17 cellular contexts compared by ENCODE assay signal in the genomic region with DNA sequence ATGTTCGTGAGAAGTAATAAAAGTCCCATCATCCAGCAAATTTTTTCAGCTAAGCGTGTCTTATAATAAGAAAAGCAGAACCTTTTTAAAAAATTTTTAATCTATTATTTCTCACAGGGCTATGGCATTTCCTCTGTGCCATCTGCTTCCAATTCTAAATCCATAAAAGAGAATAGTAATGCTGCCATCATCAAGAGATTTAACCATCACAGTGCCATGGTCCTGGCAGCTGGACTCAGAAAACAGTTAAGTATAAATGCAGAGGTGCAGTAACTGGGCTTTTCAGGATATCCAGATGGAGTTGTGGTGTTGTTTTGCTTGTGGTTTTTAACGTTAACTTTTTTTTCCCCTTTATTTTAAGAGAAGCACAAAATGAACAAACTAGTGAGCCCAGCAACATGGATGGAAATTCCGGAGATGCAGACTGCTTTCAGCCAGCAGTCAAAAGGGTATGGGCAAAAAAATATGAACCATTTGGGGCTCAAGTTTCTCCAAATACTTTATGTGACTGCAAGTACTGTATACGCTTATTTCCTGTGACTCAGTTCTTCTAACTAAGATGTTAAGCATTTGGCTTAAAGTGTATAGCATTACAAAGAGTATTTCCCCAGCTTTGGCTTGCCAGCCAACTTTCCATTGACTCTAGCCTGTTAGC. TPM values are rescaled to one million over a fixed set of nuclear protein-coding genes. Genes with fewer than 3 reads are reported as not detected.
DNase-seq lines count a peak whose midpoint lies in the region; ATAC-seq and TF ChIP-seq lines count a peak whose summit lies in the region.
"Had no signal": no experiment of that assay in that cellular context is flagged by ENCODE, and none has a peak within 500 bp of the region (broad histone marks: within the 10 kb centered on the region; RNA-seq: fewer than 3 reads in every experiment).

No MANE protein-coding gene starts in this region.

- DNase-seq in activated CD4-positive, alpha-beta T cell treated with anti-CD3 and anti-CD28 coated beads, Interleukin-2, amount 10 ng/mL, durations not matched to agents 7 days and 5 days: no peak
- no peak for DNase-seq in activated CD4-positive, alpha-beta T cell treated with anti-CD3 and anti-CD28 coated beads for 4 hours
- DNase-seq in HFF-Myc (ENCODE audit: extremely low read depth, low read depth) (peak; percentile 72), brain microvascular endothelial cell (peak; percentile 48), neural crest cell (ENCODE audit: low read depth, low spot score) (no peak), upper lobe of left lung (no peak)
- DNase-seq: lower lobe of right lung; natural killer cell; NCI-H1417 treated with DMSO at 0.1 percent for 48 hours; right cardiac atrium; stimulated activated CD4-positive, alpha-beta T cell treated with anti-CD3 and anti-CD28 coated beads, Interleukin-4, amount 100 ng/mL, for 24 hours; WERI-Rb-1 had no signal

- CTCF ChIA-PET in activated CD4-positive, alpha-beta T cell treated with anti-CD3 and anti-CD28 coated beads, Interleukin-2, amount 10 ng/mL, durations not matched to agents 7 days and 5 days (lab: Charles Lee): interaction anchor here (1.2 kb wide), 1 partner anchor 48 kb away, joined by 3 read pairs; no protein-coding TSS in a partner anchor

- H3K36me3 Mint-ChIP-seq in activated CD4-positive, alpha-beta T cell treated with anti-CD3 and anti-CD28 coated beads, Interleukin-2, amount 10 ng/mL, durations not matched to agents 7 days and 5 days (ENCODE audit: low read depth): peaks cover 48% of the 10 kb centered on the region
- peaks cover 10% of the 10 kb centered on the region for H3K36me3 Mint-ChIP-seq in neural crest cell (ENCODE audit: low read depth)

- ATAC-seq in GM21529 (IDR thresholded peaks at IDR 0.05; ENCODE audit: unreplicated experiment): no peak
- no peak for ATAC-seq in HG03108 (IDR thresholded peaks at IDR 0.05; ENCODE audit: unreplicated experiment)
- no peak for ATAC-seq in upper lobe of left lung (ENCODE audit: low FRiP score in 2 of 2)
- ATAC-seq: A549, K562, lower lobe of right lung, right cardiac atrium had no signal

- no peak overlapping the region for H3K4me3 ChIP-seq in HFF-Myc (replicated peaks; ENCODE audit: low read depth, low read length)
- H3K4me3 ChIP-seq in brain microvascular endothelial cell (ENCODE audit: low read depth, low read length): no peak overlapping the region
- no peak overlapping the region for H3K4me3 ChIP-seq in upper lobe of left lung
- H3K4me3 ChIP-seq: A549, coronary artery, K562, lower lobe of right lung had no signal

- no peaks in the 10 kb centered on the region for H3K4me1 ChIP-seq in upper lobe of left lung
- H3K4me1 ChIP-seq: lower lobe of right lung had no signal

- H3K27ac ChIP-seq in brain microvascular endothelial cell: peak overlapping the region; percentile 59
- H3K27ac ChIP-seq in upper lobe of left lung: no peak overlapping the region
- H3K27ac ChIP-seq: A549, coronary artery, lower lobe of right lung, WERI-Rb-1 had no signal

- H3K4me3 Mint-ChIP-seq in activated CD4-positive, alpha-beta T cell treated with anti-CD3 and anti-CD28 coated beads, Interleukin-2, amount 10 ng/mL, durations not matched to agents 7 days and 5 days: peak overlapping the region; percentile 43
- no peak overlapping the region for H3K4me3 Mint-ChIP-seq in neural crest cell
- H3K4me3 Mint-ChIP-seq: natural killer cell had no signal

- no peaks in the 10 kb centered on the region for H3K9me3 Mint-ChIP-seq in activated CD4-positive, alpha-beta T cell treated with anti-CD3 and anti-CD28 coated beads, Interleukin-2, amount 10 ng/mL, durations not matched to agents 7 days and 5 days
- no peaks in the 10 kb centered on the region for H3K9me3 Mint-ChIP-seq in neural crest cell
- H3K9me3 Mint-ChIP-seq: natural killer cell had no signal

- TF ChIP-seq EP300 in upper lobe of left lung (IDR thresholded peaks at IDR 0.05): no peak

- WGBS in upper lobe of left lung, 2 donors: 81 to 83% methylated on average over 5 of the region's 5 CpGs

- peak overlapping the region; percentile 82 for H3K27ac Mint-ChIP-seq in activated CD4-positive, alpha-beta T cell treated with anti-CD3 and anti-CD28 coated beads, Interleukin-2, amount 10 ng/mL, durations not matched to agents 7 days and 5 days
- H3K27ac Mint-ChIP-seq in neural crest cell (ENCODE audit: unreplicated experiment): peak overlapping the region; percentile 27

- no peaks in the 10 kb centered on the region for H3K27me3 Mint-ChIP-seq in activated CD4-positive, alpha-beta T cell treated with anti-CD3 and anti-CD28 coated beads, Interleukin-2, amount 10 ng/mL, durations not matched to agents 7 days and 5 days
- H3K27me3 Mint-ChIP-seq in neural crest cell (ENCODE audit: low read depth): no peaks in the 10 kb centered on the region

- TF ChIP-seq POLR2A in upper lobe of left lung (IDR thresholded peaks at IDR 0.05): no peak

- H3K27me3 ChIP-seq in brain microvascular endothelial cell (replicated peaks) (no peaks in the 10 kb centered on the region), upper lobe of left lung (no peaks in the 10 kb centered on the region)

- TF ChIP-seq CTCF in HFF-Myc (IDR thresholded peaks at IDR 0.05; ENCODE audit: low read depth, low read length, missing control alignments): no peak
- no peak for TF ChIP-seq CTCF in brain microvascular endothelial cell (IDR thresholded peaks at IDR 0.05; ENCODE audit: low read depth, low read length, missing control alignments)
- no peak for TF ChIP-seq CTCF in neural crest cell (conservative IDR thresholded peaks at IDR 0.05)
- TF ChIP-seq CTCF in upper lobe of left lung (IDR thresholded peaks at IDR 0.05): no peak

- H3K36me3 ChIP-seq in brain microvascular endothelial cell (replicated peaks) (peaks cover 17% of the 10 kb centered on the region), upper lobe of left lung (peaks cover 21 to 84% (median 48%) of the 10 kb centered on the region in 4 donors)

- peaks cover 22% of the 10 kb centered on the region for H3K4me1 Mint-ChIP-seq in activated CD4-positive, alpha-beta T cell treated with anti-CD3 and anti-CD28 coated beads, Interleukin-2, amount 10 ng/mL, durations not matched to agents 7 days and 5 days
- H3K4me1 Mint-ChIP-seq in neural crest cell: no peaks in the 10 kb centered on the region

- no peaks in the 10 kb centered on the region for H3K9me3 ChIP-seq in upper lobe of left lung
- H3K9me3 ChIP-seq: A549, lower lobe of right lung had no signal

- POLR2A ChIA-PET in activated CD4-positive, alpha-beta T cell treated with anti-CD3 and anti-CD28 coated beads, Interleukin-2, amount 10 ng/mL, durations not matched to agents 7 days and 5 days (lab: Charles Lee): interaction anchor here (1.4 kb wide), 1 partner anchor 47 kb away, joined by 3 read pairs; the partner anchor contains the start of gene LDHA

- in situ Hi-C loops in brain microvascular endothelial cell (cut with HindIII; ENCODE audit: low pct_ligation_motif_present, low sequenced_read_pairs): no loop called here

RNA-seq across cellular contexts. Expression of gene GTF2H1, which starts 25.2 kb away (rescaled TPM):
- 10 to 100 TPM; 50.6 to 57.6 TPM for total RNA-seq in activated CD4-positive, alpha-beta T cell treated with anti-CD3 and anti-CD28 coated beads, Interleukin-2, amount 10 ng/mL, durations not matched to agents 7 days and 5 days
- total RNA-seq in neural crest cell (39.5 and 41.7 TPM in 2 replicates), upper lobe of left lung (10 to 100 TPM; 22.8 to 52.7 (median 39.3) TPM)

RNA-seq across cellular contexts. Expression of gene HPS5, which starts 25.7 kb away (rescaled TPM):
- 10 to 100 TPM; 17.6 TPM for total RNA-seq in activated CD4-positive, alpha-beta T cell treated with anti-CD3 and anti-CD28 coated beads, Interleukin-2, amount 10 ng/mL, durations not matched to agents 7 days and 5 days
- 23.9 and 24.2 TPM in 2 replicates for total RNA-seq in neural crest cell
- 10 to 100 TPM; 18.6 to 40.9 (median 31.1) TPM for total RNA-seq in upper lobe of left lung

RNA-seq across cellular contexts. Expression of gene LDHA, which starts 46.8 kb away (rescaled TPM):
- total RNA-seq in activated CD4-positive, alpha-beta T cell treated with anti-CD3 and anti-CD28 coated beads, Interleukin-2, amount 10 ng/mL, durations not matched to agents 7 days and 5 days: 100 to 1,000 TPM; 879 to 948 TPM
- 297 and 353 TPM in 2 replicates for total RNA-seq in neural crest cell
- 100 to 1,000 TPM; 101 to 417 (median 275) TPM for total RNA-seq in upper lobe of left lung

Comparison
In these comparisons a context has a peak if more than half of its experiments do, and no peak if none do; other contexts are left out.
1. DNase-seq: peak in HFF-Myc (single experiment) and brain microvascular endothelial cell (single experiment); none in activated CD4-positive, alpha-beta T cell treated with anti-CD3 and anti-CD28 coated beads, Interleukin-2, amount 10 ng/mL, durations not matched to agents 7 days and 5 days (single experiment), activated CD4-positive, alpha-beta T cell treated with anti-CD3 and anti-CD28 coated beads for 4 hours (0 of 2), neural crest cell (single experiment) and upper lobe of left lung (0 of 2).